ENCODE assay signal across 35 cellular contexts in the genomic region with DNA sequence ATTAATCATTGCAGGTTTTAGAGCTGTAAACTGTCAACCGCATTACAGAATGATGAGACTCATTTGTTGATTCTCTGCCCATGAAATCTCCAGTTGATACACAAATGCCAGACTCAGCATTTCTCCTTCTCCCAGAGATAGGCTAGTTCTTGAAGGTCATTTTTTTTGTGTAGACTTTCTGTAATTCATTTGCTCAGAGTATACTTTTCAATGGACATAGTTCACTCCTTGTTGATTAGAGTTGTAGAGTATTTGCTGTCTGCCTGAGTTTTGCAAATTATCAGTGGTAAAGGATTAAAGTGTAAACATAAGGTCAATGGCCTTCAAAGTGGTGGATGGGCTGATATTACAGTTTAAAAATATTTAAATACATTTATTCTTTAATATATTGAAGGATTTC. TPM values are rescaled to one million over a fixed set of nuclear protein-coding genes. Genes with fewer than 3 reads are reported as not detected.
"Had no signal": no experiment of that assay in that cellular context is flagged by ENCODE, and none has a peak within 500 bp of the region (broad histone marks: within the 10 kb centered on the region; RNA-seq: fewer than 3 reads in every experiment).

No MANE protein-coding gene starts in this region.

- H3K4me3 ChIP-seq: ascending aorta, breast epithelium, cardiac muscle cell, colonic mucosa, esophagus muscularis mucosa, gastrocnemius medialis, heart left ventricle had no signal

- H3K27ac ChIP-seq: ascending aorta, breast epithelium, cardiac muscle cell, colonic mucosa, esophagus muscularis mucosa, foreskin keratinocyte, gastrocnemius medialis, heart left ventricle had no signal

- H3K36me3 ChIP-seq: ascending aorta, breast epithelium, cardiac muscle cell, colonic mucosa, esophagus muscularis mucosa, gastrocnemius medialis, heart left ventricle had no signal

- H3K27me3 ChIP-seq: ascending aorta, breast epithelium, cardiac muscle cell, colonic mucosa, esophagus muscularis mucosa, gastrocnemius medialis, heart left ventricle had no signal

- H3K9me3 Mint-ChIP-seq: activated T-helper 1 cell treated with anti-CD3 and anti-CD28 coated beads, Interleukin-12 subunit alpha, Interleukin-12 subunit beta, Interleukin-2, Interleukin-4 antibody, amounts not matched to agents 30 ng/mL and 10 ng/mL and 1 ng/mL, durations not matched to agents 14 hours and 24 hours and 36 hours had no signal

- H3K27me3 Mint-ChIP-seq: activated CD4-positive, alpha-beta T cell treated with anti-CD3 and anti-CD28 coated beads, Interleukin-2, amount 10 ng/mL, durations not matched to agents 24 days and 14 days; activated CD8-positive, alpha-beta memory T cell treated with anti-CD3 and anti-CD28 coated beads, Interleukin-2, amount 10 ng/mL, durations not matched to agents 7 days and 5 days; activated naive CD4-positive, alpha-beta T cell treated with anti-CD3 and anti-CD28 coated beads, Interleukin-2, amount 10 ng/mL, durations not matched to agents 7 days and 5 days; activated naive CD8-positive, alpha-beta T cell treated with anti-CD3 and anti-CD28 coated beads, Interleukin-2, amount 10 ng/mL, durations not matched to agents 7 days and 5 days had no signal

- DNase-seq: activated CD4-positive, alpha-beta memory T cell treated with anti-CD3 and anti-CD28 coated beads for 36 hours; activated CD4-positive, alpha-beta T cell treated with anti-CD3 and anti-CD28 coated beads for 36 hours; activated CD4-positive, alpha-beta T cell treated with anti-CD3 and anti-CD28 coated beads, Interleukin-2, amount 10 ng/mL, durations not matched to agents 24 days and 14 days; activated CD4-positive, CD25-positive, alpha-beta regulatory T cell; activated CD4-positive, CD25-positive, alpha-beta regulatory T cell treated with anti-CD3 and anti-CD28 coated beads, Interleukin-2, amount 50 U/mL, for 72 hours; activated CD8-positive, alpha-beta memory T cell treated with anti-CD3 and anti-CD28 coated beads, Interleukin-2, amount 10 ng/mL, durations not matched to agents 7 days and 5 days; activated CD8-positive, alpha-beta memory T cell treated with anti-CD3 and anti-CD28 coated beads, Interleukin-2, amount 50 U/mL, for 4 hours; activated CD8-positive, alpha-beta T cell treated with anti-CD3 and anti-CD28 coated beads, Interleukin-2, amount 10 ng/mL, durations not matched to agents 7 days and 5 days; activated gamma-delta T cell; activated naive CD4-positive, alpha-beta T cell; activated naive CD4-positive, alpha-beta T cell treated with anti-CD3 and anti-CD28 coated beads, Interleukin-2, amount 10 ng/mL, durations not matched to agents 7 days and 5 days; activated naive CD8-positive, alpha-beta T cell treated with anti-CD3 and anti-CD28 coated beads, Interleukin-2, amount 10 ng/mL, durations not matched to agents 7 days and 5 days; activated T-cell treated with anti-CD3 and anti-CD28 coated beads, Interleukin-2, amount 50 U/mL, for 1 hour; activated T-cell treated with anti-CD3 and anti-CD28 coated beads, Interleukin-2, amount 50 U/mL, for 48 hours; central memory CD4-positive, alpha-beta T cell; cerebellar nuclear complex; colonic mucosa; effector CD8-positive, alpha-beta T cell; endodermal cell; foreskin keratinocyte; gastrocnemius medialis; glutamatergic neuron; heart left ventricle; T-helper 2 cell had no signal

- H3K36me3 Mint-ChIP-seq: activated CD4-positive, alpha-beta memory T cell treated with anti-CD3 and anti-CD28 coated beads for 36 hours; activated CD8-positive, alpha-beta memory T cell treated with anti-CD3 and anti-CD28 coated beads, Interleukin-2, amount 10 ng/mL, durations not matched to agents 7 days and 5 days; activated naive CD4-positive, alpha-beta T cell treated with anti-CD3 and anti-CD28 coated beads, Interleukin-2, amount 10 ng/mL, durations not matched to agents 7 days and 5 days; activated naive CD8-positive, alpha-beta T cell treated with anti-CD3 and anti-CD28 coated beads, Interleukin-2, amount 10 ng/mL, durations not matched to agents 7 days and 5 days; brain had no signal

- H3K4me3 Mint-ChIP-seq: activated CD4-positive, alpha-beta memory T cell treated with anti-CD3 and anti-CD28 coated beads for 36 hours; activated CD4-positive, alpha-beta T cell treated with anti-CD3 and anti-CD28 coated beads for 36 hours; activated CD4-positive, alpha-beta T cell treated with anti-CD3 and anti-CD28 coated beads, Interleukin-2, amount 10 ng/mL, durations not matched to agents 24 days and 14 days; activated CD8-positive, alpha-beta memory T cell treated with anti-CD3 and anti-CD28 coated beads, Interleukin-2, amount 10 ng/mL, durations not matched to agents 7 days and 5 days; activated CD8-positive, alpha-beta T cell treated with anti-CD3 and anti-CD28 coated beads, Interleukin-2, amount 10 ng/mL, durations not matched to agents 7 days and 5 days; activated naive CD4-positive, alpha-beta T cell treated with anti-CD3 and anti-CD28 coated beads, Interleukin-2, amount 10 ng/mL, durations not matched to agents 7 days and 5 days; activated naive CD8-positive, alpha-beta T cell treated with anti-CD3 and anti-CD28 coated beads, Interleukin-2, amount 10 ng/mL, durations not matched to agents 7 days and 5 days; activated T-helper 1 cell treated with anti-CD3 and anti-CD28 coated beads, Interleukin-12 subunit alpha, Interleukin-12 subunit beta, Interleukin-2, Interleukin-4 antibody, amounts not matched to agents 30 ng/mL and 10 ng/mL and 1 ng/mL, durations not matched to agents 14 hours and 24 hours and 36 hours; brain; endodermal cell had no signal

- H3K4me1 ChIP-seq: ascending aorta, breast epithelium, colonic mucosa, esophagus muscularis mucosa, foreskin keratinocyte, gastrocnemius medialis, heart left ventricle had no signal

- H3K9me3 ChIP-seq: ascending aorta, breast epithelium, colonic mucosa, esophagus muscularis mucosa, gastrocnemius medialis had no signal

- H3K27ac Mint-ChIP-seq: activated CD4-positive, alpha-beta memory T cell treated with anti-CD3 and anti-CD28 coated beads for 36 hours; activated CD4-positive, alpha-beta T cell treated with anti-CD3 and anti-CD28 coated beads for 36 hours; activated CD4-positive, alpha-beta T cell treated with anti-CD3 and anti-CD28 coated beads, Interleukin-2, amount 10 ng/mL, durations not matched to agents 24 days and 14 days; activated CD8-positive, alpha-beta memory T cell treated with anti-CD3 and anti-CD28 coated beads, Interleukin-2, amount 10 ng/mL, durations not matched to agents 7 days and 5 days; activated CD8-positive, alpha-beta T cell treated with anti-CD3 and anti-CD28 coated beads, Interleukin-2, amount 10 ng/mL, durations not matched to agents 7 days and 5 days; activated naive CD4-positive, alpha-beta T cell treated with anti-CD3 and anti-CD28 coated beads, Interleukin-2, amount 10 ng/mL, durations not matched to agents 7 days and 5 days; activated naive CD4-positive, alpha-beta T cell treated with anti-CD3 and anti-CD28 coated beads, Interleukin-2, amount 50 U/mL, for 72 hours; activated naive CD8-positive, alpha-beta T cell treated with anti-CD3 and anti-CD28 coated beads, Interleukin-2, amount 10 ng/mL, durations not matched to agents 7 days and 5 days; activated T-helper 1 cell treated with anti-CD3 and anti-CD28 coated beads, Interleukin-12 subunit alpha, Interleukin-12 subunit beta, Interleukin-2, Interleukin-4 antibody, amounts not matched to agents 30 ng/mL and 10 ng/mL and 1 ng/mL, durations not matched to agents 14 hours and 24 hours and 36 hours; brain; endodermal cell had no signal

- H3K4me1 Mint-ChIP-seq: activated CD4-positive, alpha-beta T cell treated with anti-CD3 and anti-CD28 coated beads, Interleukin-2, amount 10 ng/mL, durations not matched to agents 24 days and 14 days; activated CD8-positive, alpha-beta memory T cell treated with anti-CD3 and anti-CD28 coated beads, Interleukin-2, amount 10 ng/mL, durations not matched to agents 7 days and 5 days; activated naive CD4-positive, alpha-beta T cell treated with anti-CD3 and anti-CD28 coated beads, Interleukin-2, amount 10 ng/mL, durations not matched to agents 7 days and 5 days; activated naive CD8-positive, alpha-beta T cell treated with anti-CD3 and anti-CD28 coated beads, Interleukin-2, amount 10 ng/mL, durations not matched to agents 7 days and 5 days; brain had no signal

- ATAC-seq: activated CD4-positive, alpha-beta T cell treated with anti-CD3 and anti-CD28 coated beads for 36 hours; activated CD8-positive, alpha-beta memory T cell treated with anti-CD3 and anti-CD28 coated beads, Interleukin-2, amount 10 ng/mL, durations not matched to agents 7 days and 5 days; activated CD8-positive, alpha-beta T cell treated with anti-CD3 and anti-CD28 coated beads, Interleukin-2, amount 10 ng/mL, durations not matched to agents 7 days and 5 days; activated naive CD4-positive, alpha-beta T cell treated with anti-CD3 and anti-CD28 coated beads, Interleukin-2, amount 50 U/mL, for 72 hours; foreskin keratinocyte; gastrocnemius medialis; heart left ventricle had no signal

RNA-seq across cellular contexts. Expression of gene ALB, which starts 15.2 kb away (rescaled TPM):
- total RNA-seq: activated CD4-positive, alpha-beta memory T cell treated with anti-CD3 and anti-CD28 coated beads for 36 hours; activated CD4-positive, alpha-beta T cell treated with anti-CD3 and anti-CD28 coated beads for 36 hours; activated CD4-positive, alpha-beta T cell treated with anti-CD3 and anti-CD28 coated beads, Interleukin-2, amount 10 ng/mL, durations not matched to agents 24 days and 14 days; activated CD8-positive, alpha-beta memory T cell treated with anti-CD3 and anti-CD28 coated beads for 36 hours; activated CD8-positive, alpha-beta memory T cell treated with anti-CD3 and anti-CD28 coated beads, Interleukin-2, amount 10 ng/mL, durations not matched to agents 7 days and 5 days; activated CD8-positive, alpha-beta T cell treated with anti-CD3 and anti-CD28 coated beads, Interleukin-2, amount 10 ng/mL, durations not matched to agents 7 days and 5 days; activated naive CD4-positive, alpha-beta T cell treated with anti-CD3 and anti-CD28 coated beads, Interleukin-2, amount 50 U/mL, for 72 hours; activated naive CD8-positive, alpha-beta T cell treated with anti-CD3 and anti-CD28 coated beads, Interleukin-2, amount 10 ng/mL, durations not matched to agents 7 days and 5 days; activated T-helper 1 cell treated with anti-CD3 and anti-CD28 coated beads, Interleukin-12 subunit alpha, Interleukin-12 subunit beta, Interleukin-2, Interleukin-4 antibody, amounts not matched to agents 30 ng/mL and 10 ng/mL and 1 ng/mL, durations not matched to agents 14 hours and 24 hours and 36 hours; dermis microvascular lymphatic vessel endothelial cell; epithelial cell of proximal tubule; foreskin keratinocyte; T-helper 1 cell treated with Interleukin-12 subunit alpha and Interleukin-12 subunit beta and Interleukin-4 antibody, amounts not matched to agents 30 ng/mL and 1 ng/mL, for 36 hours had no signal
- polyA plus RNA-seq: foreskin keratinocyte had no signal

RNA-seq across cellular contexts. Expression of gene AFP, which starts 47.1 kb away (rescaled TPM):
- total RNA-seq: activated CD4-positive, alpha-beta memory T cell treated with anti-CD3 and anti-CD28 coated beads for 36 hours; activated CD4-positive, alpha-beta T cell treated with anti-CD3 and anti-CD28 coated beads for 36 hours; activated CD4-positive, alpha-beta T cell treated with anti-CD3 and anti-CD28 coated beads, Interleukin-2, amount 10 ng/mL, durations not matched to agents 24 days and 14 days; activated CD8-positive, alpha-beta memory T cell treated with anti-CD3 and anti-CD28 coated beads for 36 hours; activated CD8-positive, alpha-beta memory T cell treated with anti-CD3 and anti-CD28 coated beads, Interleukin-2, amount 10 ng/mL, durations not matched to agents 7 days and 5 days; activated CD8-positive, alpha-beta T cell treated with anti-CD3 and anti-CD28 coated beads, Interleukin-2, amount 10 ng/mL, durations not matched to agents 7 days and 5 days; activated naive CD4-positive, alpha-beta T cell treated with anti-CD3 and anti-CD28 coated beads, Interleukin-2, amount 50 U/mL, for 72 hours; activated naive CD8-positive, alpha-beta T cell treated with anti-CD3 and anti-CD28 coated beads, Interleukin-2, amount 10 ng/mL, durations not matched to agents 7 days and 5 days; activated T-helper 1 cell treated with anti-CD3 and anti-CD28 coated beads, Interleukin-12 subunit alpha, Interleukin-12 subunit beta, Interleukin-2, Interleukin-4 antibody, amounts not matched to agents 30 ng/mL and 10 ng/mL and 1 ng/mL, durations not matched to agents 14 hours and 24 hours and 36 hours; ascending aorta; dermis microvascular lymphatic vessel endothelial cell; esophagus muscularis mucosa; gastrocnemius medialis; heart left ventricle; T-helper 1 cell treated with Interleukin-12 subunit alpha and Interleukin-12 subunit beta and Interleukin-4 antibody, amounts not matched to agents 30 ng/mL and 1 ng/mL, for 36 hours had no signal
- polyA plus RNA-seq: heart left ventricle had no signal
